11 cellular contexts compared by ENCODE assay signal in genomic region chr1:32924881-32925344, GRCh38. TPM values are rescaled to one million over a fixed set of nuclear protein-coding genes. Genes with fewer than 3 reads are reported as not detected.
DNase-seq lines count a peak whose midpoint lies in the region; ATAC-seq and TF ChIP-seq lines count a peak whose summit lies in the region.
"Had no signal": no experiment of that assay in that cellular context is flagged by ENCODE, and none has a peak within 500 bp of the region (broad histone marks: within the 10 kb centered on the region; RNA-seq: fewer than 3 reads in every experiment).

No MANE protein-coding gene starts in this region.

- H3K4me3 Mint-ChIP-seq in Calu3 (ENCODE audit: low read depth, unreplicated experiment) = no peak overlapping the region
- peak overlapping the region in 2 of 3 donors; percentile 36 to 65 for H3K4me3 Mint-ChIP-seq in T-cell
- peak overlapping the region; percentile 70 for H3K4me3 Mint-ChIP-seq in neural progenitor cell

- no peak overlapping the region for H3K27ac ChIP-seq in neural progenitor cell

- H4K20me1 ChIP-seq in neural progenitor cell (ENCODE audit: low read depth) = no peaks in the 10 kb centered on the region

- no peaks in the 10 kb centered on the region for H3K79me2 ChIP-seq in neural progenitor cell (ENCODE audit: low read depth)

- H3K9me3 Mint-ChIP-seq in Calu3 (ENCODE audit: low read depth, unreplicated experiment) (no peaks in the 10 kb centered on the region), T-cell (no peaks in the 10 kb centered on the region), neural progenitor cell (no peaks in the 10 kb centered on the region)

- H3F3A ChIP-seq in neural progenitor cell (ENCODE audit: low read depth) = peaks cover 4% of the 10 kb centered on the region

- no peak overlapping the region for H3K9ac ChIP-seq in neural progenitor cell

- intact Hi-C loops in Calu3 (cut with micrococcal nuclease; ENCODE audit: unreplicated experiment) = no loop called here
- intact Hi-C loops in left cardiac atrium (cut with DNase I) = loop anchor here in 1 of 2 donors (10.0 kb wide), 1 partner anchor 130 kb away; no protein-coding TSS in a partner anchor

- no peaks in the 10 kb centered on the region for H3K36me3 Mint-ChIP-seq in Calu3 (ENCODE audit: insufficient read depth, unreplicated experiment)
- H3K36me3 Mint-ChIP-seq in T-cell = no peaks in the 10 kb centered on the region
- no peaks in the 10 kb centered on the region for H3K36me3 Mint-ChIP-seq in neural progenitor cell

- H3K27me3 Mint-ChIP-seq in Calu3 (ENCODE audit: unreplicated experiment) (peaks cover 34% of the 10 kb centered on the region), T-cell (peaks cover 61 to 63% of the 10 kb centered on the region in 2 donors), neural progenitor cell (ENCODE audit: insufficient read depth, low read depth) (peaks cover 20% of the 10 kb centered on the region)

- no peaks in the 10 kb centered on the region for H3K36me3 ChIP-seq in neural progenitor cell

- POLR2A ChIA-PET in T-cell (lab: Charles Lee) = no interaction called here

- peak overlapping the region; percentile 92 for H3K4me2 ChIP-seq in neural progenitor cell

- BruUV-seq in Calu3 (replicated peaks; lab: Mats Ljungman, UMichigan) = no TSS peak

- ATAC-seq in T-cell (replicated peaks in 1 of 4) (peak in 3 of 4 experiments; percentile 31 to 67 (median 57)), left cardiac atrium (peak; percentile 25 to 38), GM18873 (IDR thresholded peaks at IDR 0.05; ENCODE audit: low FRiP score, unreplicated experiment) (no peak)

- no peaks in the 10 kb centered on the region for H3K4me1 ChIP-seq in neural progenitor cell

- H3K27ac Mint-ChIP-seq in Calu3 (ENCODE audit: unreplicated experiment) = no peak overlapping the region
- H3K27ac Mint-ChIP-seq in T-cell = no peak overlapping the region
- H3K27ac Mint-ChIP-seq in neural progenitor cell = no peak overlapping the region

- no peak for TF ChIP-seq CTCF in Calu3 (IDR thresholded peaks at IDR 0.05; ENCODE audit: unreplicated experiment)
- TF ChIP-seq CTCF in neural progenitor cell (IDR thresholded peaks at IDR 0.05) = peak; percentile 20

- H3K9me3 ChIP-seq in neural progenitor cell (ENCODE audit: low read depth) = no peaks in the 10 kb centered on the region

- DNase-seq in Calu3 (peak; percentile 44), T-cell (peak in 1 of 34 experiments; percentile 12), left cardiac atrium (peak; percentile 43), neural progenitor cell (ENCODE audit: low spot score) (peak; percentile 83), NCI-H2107 treated with DMSO at 0.1 percent for 48 hours (lab: John Stamatoyannopoulos, UW; ENCODE audit: unreplicated experiment) (no peak), NCI-H2196 treated with DMSO at 0.1 percent for 48 hours (lab: John Stamatoyannopoulos, UW; ENCODE audit: unreplicated experiment) (no peak), AG08395 (ENCODE audit: low spot score) (no peak)
- DNase-seq: central memory CD4-positive, alpha-beta T cell; hippocampal formation had no signal

- peak overlapping the region; percentile 90 for H2AFZ ChIP-seq in neural progenitor cell (replicated peaks)

- peaks cover 17% of the 10 kb centered on the region for H3K4me1 Mint-ChIP-seq in Calu3 (ENCODE audit: low read depth, unreplicated experiment)
- H3K4me1 Mint-ChIP-seq in T-cell = peaks cover 15 to 25% (median 22%) of the 10 kb centered on the region in 3 donors
- H3K4me1 Mint-ChIP-seq in neural progenitor cell = peaks cover 28% of the 10 kb centered on the region

- CTCF ChIA-PET in Calu3 (lab: Charles Lee) = no interaction called here
- CTCF ChIA-PET in T-cell (lab: Charles Lee) = interaction anchor here in 1 of 2 donors (1.1 kb wide), 1 partner anchor 82 kb away, joined by 3 read pairs; no protein-coding TSS in a partner anchor

- peaks cover 67% of the 10 kb centered on the region for H3K27me3 ChIP-seq in neural progenitor cell

- peak overlapping the region; percentile 61 for H3K4me3 ChIP-seq in neural progenitor cell

RNA-seq across cellular contexts. Expression of gene TMEM54, which starts 23.7 kb away (rescaled TPM):
- total RNA-seq in Calu3 (2022) = 95.9 and 117 TPM in 2 replicates
- under 1 TPM in 2 of 5 donors, not detected in 3; 0.35 to 0.64 TPM for total RNA-seq in T-cell
- total RNA-seq in left cardiac atrium = 10 to 100 TPM; 11.4 to 11.5 TPM
- total RNA-seq in neural progenitor cell (ENCODE audit: low replicate concordance) = 13.5 and 14.5 TPM in 2 replicates

RNA-seq across cellular contexts. Expression of gene HPCA, which starts 38.6 kb away (rescaled TPM):
- not detected in 2 replicates for total RNA-seq in Calu3 (2022)
- under 1 TPM in 2 of 5 donors, not detected in 3; 0.45 to 0.54 TPM for total RNA-seq in T-cell
- not detected for total RNA-seq in left cardiac atrium
- 1.0 TPM in 1 of 2 replicates, not detected in the other for total RNA-seq in neural progenitor cell (ENCODE audit: low replicate concordance)
- total RNA-seq: skeletal muscle tissue had no signal

RNA-seq across cellular contexts. Expression of gene RNF19B, which starts 39.7 kb away (rescaled TPM):
- total RNA-seq in Calu3 (2022) = 21.5 and 23.2 TPM in 2 replicates
- 10 to 100 TPM; 28.7 to 44.8 (median 30.3) TPM for total RNA-seq in T-cell
- 10 to 100 TPM; 10.7 to 12.8 TPM for total RNA-seq in left cardiac atrium
- 11.5 and 14.2 TPM in 2 replicates for total RNA-seq in neural progenitor cell (ENCODE audit: low replicate concordance)

RNA-seq across cellular contexts. Expression of gene FNDC5, which starts 54.2 kb away (rescaled TPM):
- 0.15 TPM in 1 of 2 replicates, not detected in the other for total RNA-seq in Calu3 (2022)
- total RNA-seq in T-cell = not detected
- total RNA-seq in left cardiac atrium = 10 to 100 TPM; 74.3 to 92.5 TPM
- 9.6 and 21.4 TPM in 2 replicates for total RNA-seq in neural progenitor cell (ENCODE audit: low replicate concordance)

Comparison
In these comparisons a context has a peak if more than half of its experiments do, and no peak if none do; other contexts are left out.
1. DNase-seq: peak in Calu3 (single experiment), left cardiac atrium (single experiment) and neural progenitor cell (single experiment); none in NCI-H2107 treated with DMSO at 0.1 percent for 48 hours (single experiment), NCI-H2196 treated with DMSO at 0.1 percent for 48 hours (single experiment) and AG08395 (single experiment).